In the genomic region with DNA sequence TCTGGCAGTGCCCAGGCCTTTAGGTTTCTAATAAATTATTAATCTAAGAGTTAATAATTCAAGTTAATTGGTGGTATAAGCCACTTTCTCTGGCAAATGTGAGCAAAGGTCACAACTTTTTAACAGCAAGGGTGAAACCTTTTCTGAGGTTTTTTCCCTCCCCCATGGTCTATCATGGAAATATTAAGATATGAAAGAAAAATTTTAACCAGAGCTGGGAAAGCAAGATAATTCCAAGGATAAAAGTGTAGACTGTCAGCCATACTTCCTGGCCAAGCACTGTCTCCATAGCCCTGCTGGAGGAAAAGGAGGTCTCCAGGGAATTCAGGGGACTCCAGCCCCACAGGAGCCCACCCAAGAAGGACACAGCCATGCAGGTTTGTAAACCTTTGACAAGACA, we compare ENCODE assay signal across 23 cellular contexts.
DNase-seq lines count a peak whose midpoint lies in the region; ATAC-seq, FAIRE-seq and TF ChIP-seq lines count a peak whose summit lies in the region.
"Had no signal": no experiment of that assay in that cellular context is flagged by ENCODE, and none has a peak within 500 bp of the region (broad histone marks: within the 10 kb centered on the region; RNA-seq: fewer than 3 reads in every experiment).

No MANE protein-coding gene starts in this region.

- peaks cover 0 to 7% (median 3%) of the 10 kb centered on the region in 4 donors for H3K4me1 ChIP-seq in liver (ENCODE audit: control insufficient read depth in 4 of 4, insufficient read depth in 4 of 4, low read length in 3 of 4)
- no peaks in the 10 kb centered on the region for H3K4me1 ChIP-seq in HepG2 (ENCODE audit: insufficient read depth, low read length)
- H3K4me1 ChIP-seq in duodenal mucosa (ENCODE audit: control insufficient read depth in 1 of 2, insufficient read depth in 2 of 2, low read length in 2 of 2) = peaks cover 18 to 25% of the 10 kb centered on the region in 2 donors
- H3K4me1 ChIP-seq in pancreas = peaks cover 3 to 31% (median 20%) of the 10 kb centered on the region in 3 donors
- H3K4me1 ChIP-seq in small intestine (ENCODE audit: control insufficient read depth in 2 of 2, insufficient read depth in 1 of 2, low read depth in 1 of 2, low read length in 1 of 2) = peaks cover 0 to 4% of the 10 kb centered on the region in 2 donors
- H3K4me1 ChIP-seq in kidney (ENCODE audit: control insufficient read depth in 1 of 2, insufficient read depth in 1 of 2, low read depth in 1 of 2, low read length in 2 of 2) = peaks cover 0 to 7% of the 10 kb centered on the region in 2 donors
- H3K4me1 ChIP-seq: A549, Caco-2 had no signal

- H3K27me3 ChIP-seq in liver (ENCODE audit: control insufficient read depth in 4 of 4, insufficient read depth in 4 of 4, low read length in 3 of 4) = no peaks in the 10 kb centered on the region
- no peaks in the 10 kb centered on the region; a peak in 1 of 5 replicates for H3K27me3 ChIP-seq in HepG2 (ENCODE audit: control insufficient read depth in 1 of 2, insufficient read depth in 2 of 2, low read length in 2 of 2)
- no peaks in the 10 kb centered on the region for H3K27me3 ChIP-seq in duodenal mucosa (ENCODE audit: control insufficient read depth in 1 of 2, insufficient read depth in 2 of 2, low read length in 2 of 2)
- H3K27me3 ChIP-seq in pancreas = no peaks in the 10 kb centered on the region
- no peaks in the 10 kb centered on the region for H3K27me3 ChIP-seq in small intestine (ENCODE audit: control insufficient read depth in 2 of 2, insufficient read depth in 2 of 2, low read length in 2 of 2)
- H3K27me3 ChIP-seq: BLaER1 treated with 17β-estradiol and CSF1 and Interleukin-3, amounts not matched to agents 10 nM and 100 nM had no signal

- H3K4me3 ChIP-seq in liver (ENCODE audit: low read depth in 1 of 3, low read length in 3 of 3) (peak overlapping the region in 1 of 3 donors; percentile 20), HepG2 (replicated peaks in 1 of 3; ENCODE audit: insufficient read depth in 1 of 3, low read depth in 2 of 3, low read length in 3 of 3) (no peak overlapping the region), duodenal mucosa (ENCODE audit: low read depth in 1 of 2, low read length in 2 of 2) (peak overlapping the region; percentile 74 to 76), pancreas (peak overlapping the region in 2 of 4 donors; percentile 21 to 37), small intestine (ENCODE audit: low read depth in 1 of 2, low read length in 2 of 2) (peak overlapping the region in 1 of 2 donors; percentile 69), kidney (ENCODE audit: low read length in 2 of 2) (no peak overlapping the region)
- H3K4me3 ChIP-seq: A549; BLaER1 treated with 17β-estradiol and CSF1 and Interleukin-3, amounts not matched to agents 10 nM and 100 nM had no signal

- H4K20me1 ChIP-seq in HepG2 (ENCODE audit: insufficient read depth, low read length) = no peaks in the 10 kb centered on the region
- H4K20me1 ChIP-seq: BLaER1 treated with 17β-estradiol and CSF1 and Interleukin-3, amounts not matched to agents 10 nM and 100 nM had no signal

- CTCF ChIA-PET in HepG2 (lab: Yijun Ruan, JAX; ENCODE audit: low intra/inter-chr PET ratio, low total read pairs) = no interaction called here

- H3K4me2 ChIP-seq in HepG2 (ENCODE audit: low read depth, low read length) = no peak overlapping the region
- H3K4me2 ChIP-seq: A549 had no signal

- FAIRE-seq in HepG2 (lab: Jason Lieb, UNC) = no peak
- FAIRE-seq in pancreas (lab: Jason Lieb, UNC) = no peak
- peak; percentile 68 for FAIRE-seq in small intestine (lab: Jason Lieb, UNC)
- FAIRE-seq in kidney (lab: Jason Lieb, UNC) = no peak
- FAIRE-seq: A549, D721Med, G401.6, GM12891, GM19239 had no signal

- ATAC-seq in HepG2 = no peak
- peak; percentile 31 to 65 (median 55) for ATAC-seq in pancreas
- no peak for ATAC-seq in activated CD4-positive, CD25-positive, alpha-beta regulatory T cell treated with anti-CD3 and anti-CD28 coated beads, Interleukin-2, amount 50 U/mL, for 24 hours
- ATAC-seq: A549; CD8-positive, alpha-beta T cell had no signal

- POLR2A ChIA-PET in HepG2 (lab: Yijun Ruan, JAX) = no interaction called here

- H3K27ac ChIP-seq in liver (ENCODE audit: low read depth in 1 of 2, low read length in 2 of 2) (no peak overlapping the region), HepG2 (ENCODE audit: extremely low read length, insufficient read depth, low read length) (no peak overlapping the region), duodenal mucosa (ENCODE audit: low read depth, low read length) (no peak overlapping the region), pancreas (peak overlapping the region in 3 of 4 donors; percentile 36 to 70 (median 55)), small intestine (ENCODE audit: low read depth in 1 of 2, low read length in 1 of 2) (peak overlapping the region; percentile 57 to 85), kidney (ENCODE audit: low read depth in 2 of 2, low read length in 2 of 2) (no peak overlapping the region)
- H3K27ac ChIP-seq: 22Rv1; A549; BLaER1 treated with 17β-estradiol and CSF1 and Interleukin-3, amounts not matched to agents 10 nM and 100 nM; C4-2B had no signal

- TF ChIP-seq EP300 in HepG2 (IDR thresholded peaks at IDR 0.05; ENCODE audit: low read depth in 2 of 2, low read length in 2 of 2) (no peak), HepG2 (CRISPR knock-in tag; IDR thresholded peaks at IDR 0.05; ENCODE audit: borderline replicate concordance) (no peak)

- H3K9me3 ChIP-seq in liver (ENCODE audit: control insufficient read depth in 4 of 4, low read length in 3 of 4) = no peaks in the 10 kb centered on the region
- no peaks in the 10 kb centered on the region for H3K9me3 ChIP-seq in HepG2 (ENCODE audit: low read length)
- H3K9me3 ChIP-seq in duodenal mucosa (ENCODE audit: control insufficient read depth in 1 of 2, low read length in 2 of 2) = no peaks in the 10 kb centered on the region
- no peaks in the 10 kb centered on the region for H3K9me3 ChIP-seq in pancreas
- no peaks in the 10 kb centered on the region for H3K9me3 ChIP-seq in small intestine (ENCODE audit: control insufficient read depth, low read depth)
- no peaks in the 10 kb centered on the region for H3K9me3 ChIP-seq in kidney (ENCODE audit: control insufficient read depth in 1 of 2, low read length in 2 of 2)
- H3K9me3 ChIP-seq: A549, Caco-2 had no signal

- BruUV-seq in HepG2 (replicated peaks; lab: Mats Ljungman, UMichigan) = no TSS peak

- TF ChIP-seq CTCF in liver (IDR thresholded peaks at IDR 0.05; ENCODE audit: low read depth, low read length, missing input control) (no peak), HepG2 (CRISPR knock-in tag; IDR thresholded peaks at IDR 0.05) (no peak), pancreas (IDR thresholded peaks at IDR 0.05) (no peak), kidney (IDR thresholded peaks at IDR 0.05; ENCODE audit: borderline replicate concordance, extremely low read depth, insufficient read depth) (no peak)

- TF ChIP-seq RAD21 in liver (IDR thresholded peaks at IDR 0.05) (no peak), HepG2 (CRISPR knock-in tag; IDR thresholded peaks at IDR 0.05) (no peak)

- DNase-seq in HepG2 (ENCODE audit: low spot score) (no peak), pancreas (no peak), small intestine (peak; percentile 89), posterior cingulate gyrus (no peak), kidney (no peak)
- DNase-seq: AML-193; Caco-2; Calu3; CD4-positive, alpha-beta T cell; CD8-positive, alpha-beta T cell; DMS79 treated with DMSO at 0.1 percent for 48 hours; GF-D8 had no signal

- no peaks in the 10 kb centered on the region for H3K79me2 ChIP-seq in HepG2 (ENCODE audit: insufficient read depth, low read length)

- H3K36me3 ChIP-seq in liver (ENCODE audit: control insufficient read depth in 4 of 4, insufficient read depth in 3 of 4, low read depth in 1 of 4, low read length in 3 of 4) = no peaks in the 10 kb centered on the region
- H3K36me3 ChIP-seq in HepG2 (replicated peaks in 1 of 2; ENCODE audit: control insufficient read depth in 1 of 2, insufficient read depth in 2 of 2, low read length in 2 of 2) = no peaks in the 10 kb centered on the region
- H3K36me3 ChIP-seq in duodenal mucosa (ENCODE audit: control insufficient read depth in 1 of 2, insufficient read depth in 2 of 2, low read length in 2 of 2) = peaks cover 3 to 8% of the 10 kb centered on the region in 2 donors
- H3K36me3 ChIP-seq in pancreas = no peaks in the 10 kb centered on the region
- H3K36me3 ChIP-seq in small intestine (ENCODE audit: control insufficient read depth in 2 of 2, insufficient read depth in 2 of 2, low read length in 2 of 2) = no peaks in the 10 kb centered on the region
- no peaks in the 10 kb centered on the region for H3K36me3 ChIP-seq in kidney (ENCODE audit: control insufficient read depth in 1 of 2, insufficient read depth in 2 of 2, low read length in 2 of 2)
- H3K36me3 ChIP-seq: BLaER1 treated with 17β-estradiol and CSF1 and Interleukin-3, amounts not matched to agents 10 nM and 100 nM had no signal

- no peak overlapping the region for H2AFZ ChIP-seq in HepG2 (ENCODE audit: low read length)

- no peak for TF ChIP-seq POLR2A in HepG2 (IDR thresholded peaks at IDR 0.05; ENCODE audit: insufficient read depth in 1 of 2, low read depth in 2 of 2, low read length in 2 of 2)

- no peak overlapping the region for H3K9ac ChIP-seq in liver (ENCODE audit: low read depth in 1 of 2, low read length in 2 of 2)
- no peak overlapping the region for H3K9ac ChIP-seq in HepG2 (ENCODE audit: insufficient read depth, low read depth, low read length)
- peak overlapping the region; percentile 65 to 71 for H3K9ac ChIP-seq in duodenal mucosa (ENCODE audit: low read depth in 1 of 2, low read length in 2 of 2)
- H3K9ac ChIP-seq in kidney (ENCODE audit: low read length in 2 of 2) = no peak overlapping the region
- H3K9ac ChIP-seq: BLaER1 treated with 17β-estradiol and CSF1 and Interleukin-3, amounts not matched to agents 10 nM and 100 nM had no signal

- intact Hi-C loops in HepG2 (cut with micrococcal nuclease; ENCODE audit: unreplicated experiment) = no loop called here
- intact Hi-C loops in pancreas (cut with DNase I) = no loop called here
- intact Hi-C loops in posterior cingulate gyrus (cut with DNase I) = no loop called here
- intact Hi-C loops in kidney (cut with DNase I) = no loop called here

- in situ Hi-C loops in HepG2 (cut with HindIII; ENCODE audit: extremely low pct_ligation_motif_present, low pct_unique_long_range_greater_than_20kb) = no loop called here

TF ChIP-seq in liver, 16 proteins besides CTCF, POLR2A, EP300 and RAD21 (continues in another document):
- TF ChIP-seq YY1 (IDR thresholded peaks at IDR 0.05) (no peak), NR2F2 (IDR thresholded peaks at IDR 0.05) (no peak), SP1 (IDR thresholded peaks at IDR 0.05) (peak; percentile 33)
- TF ChIP-seq, protein P1, sequence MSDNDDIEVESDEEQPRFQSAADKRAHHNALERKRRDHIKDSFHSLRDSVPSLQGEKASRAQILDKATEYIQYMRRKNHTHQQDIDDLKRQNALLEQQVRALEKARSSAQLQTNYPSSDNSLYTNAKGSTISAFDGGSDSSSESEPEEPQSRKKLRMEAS (IDR thresholded peaks at IDR 0.05) = no peak

Comparison
In these comparisons a context has a peak if more than half of its experiments do, and no peak if none do; other contexts are left out.
1. H3K27ac ChIP-seq: peak in pancreas (3 of 4) and small intestine (2 of 2); none in liver (0 of 2), HepG2 (single experiment), duodenal mucosa (single experiment) and kidney (0 of 2).
2. H3K4me3 ChIP-seq: peak in duodenal mucosa (2 of 2); none in HepG2 (0 of 3) and kidney (0 of 2).
3. H3K9ac ChIP-seq: peak in duodenal mucosa (2 of 2); none in liver (0 of 2), HepG2 (single experiment) and kidney (0 of 2).
4. ATAC-seq: peak in pancreas (4 of 4); none in HepG2 (single experiment) and activated CD4-positive, CD25-positive, alpha-beta regulatory T cell treated with anti-CD3 and anti-CD28 coated beads, Interleukin-2, amount 50 U/mL, for 24 hours (0 of 2).